29 cellular contexts compared by ENCODE assay signal in the genomic region with DNA sequence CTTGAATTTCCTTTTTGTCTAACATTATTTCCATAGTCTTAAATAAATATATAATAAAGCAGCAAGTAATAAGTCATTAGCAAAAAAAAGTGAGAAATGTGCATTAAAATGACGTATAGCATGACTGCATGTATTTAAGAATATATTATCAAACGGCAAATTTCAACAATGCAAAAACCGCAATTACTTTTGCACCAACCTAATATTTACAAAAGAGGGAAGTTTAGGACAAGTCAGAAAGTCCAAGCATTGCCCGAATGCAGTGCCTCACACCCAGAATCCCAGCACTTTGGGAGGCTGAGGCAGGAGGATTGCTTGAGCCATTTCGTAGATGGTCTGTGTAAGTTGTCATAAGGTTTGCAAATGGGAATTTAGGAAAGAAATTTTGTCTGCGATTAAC. TPM values are rescaled to one million over a fixed set of nuclear protein-coding genes. Genes with fewer than 3 reads are reported as not detected.
"Had no signal": no experiment of that assay in that cellular context is flagged by ENCODE, and none has a peak within 500 bp of the region (broad histone marks: within the 10 kb centered on the region; RNA-seq: fewer than 3 reads in every experiment).

No MANE protein-coding gene starts in this region.

- H3K9me3 ChIP-seq: ovary, psoas muscle, spleen, suprapubic skin, testis, tibial artery, transverse colon, upper lobe of right lung, uterus had no signal

- H3K27ac ChIP-seq: neural progenitor cell, ovary, parathyroid adenoma, psoas muscle, skin epidermis, spleen, suprapubic skin, testis, tibial artery, transverse colon, upper lobe of right lung, uterus had no signal

- H2AFZ ChIP-seq: neural progenitor cell, parathyroid adenoma had no signal

- H3K9ac ChIP-seq: neural progenitor cell, parathyroid adenoma had no signal

- H3K4me3 ChIP-seq: neural progenitor cell, ovary, psoas muscle, skin epidermis, smooth muscle cell, spleen, suprapubic skin, testis, tibial artery, transverse colon, upper lobe of right lung, uterus had no signal

- H3K27me3 ChIP-seq: neural progenitor cell, ovary, spleen, suprapubic skin, testis, transverse colon, upper lobe of right lung, uterus had no signal

- DNase-seq: natural killer cell; occipital lobe; ovary; posterior cingulate gyrus; psoas muscle; right cardiac atrium; spleen; stimulated activated CD4-positive, alpha-beta T cell treated with anti-CD3 and anti-CD28 coated beads, Interleukin-12 subunit alpha, Interleukin-12 subunit beta, amount 100 ng/mL, for 4 hours; stimulated activated CD4-positive, alpha-beta T cell treated with anti-CD3 and anti-CD28 coated beads, Interleukin-1b, Interleukin-23, amount 100 ng/mL, for 48 hours; stimulated activated CD4-positive, alpha-beta T cell treated with anti-CD3 and anti-CD28 coated beads, Interleukin-4, amount 100 ng/mL, for 1 hour; stimulated activated CD4-positive, alpha-beta T cell treated with anti-CD3 and anti-CD28 coated beads, Interleukin-4, amount 100 ng/mL, for 4 hours; stimulated activated CD8-positive, alpha-beta memory T cell treated with anti-CD3 and anti-CD28 coated beads, Interleukin-4, amount 100 ng/mL, for 48 hours; stimulated activated naive CD4-positive, alpha-beta T cell; stimulated activated naive CD8-positive, alpha-beta T cell treated with anti-CD3 and anti-CD28 coated beads, Interleukin-15, amount 100 ng/mL, for 72 hours; stimulated activated naive CD8-positive, alpha-beta T cell treated with anti-CD3 and anti-CD28 coated beads, Interleukin-15, Interleukin-2, amounts not matched to agents 100 U/mL and 50 U/mL, for 24 hours; substantia nigra; testis; tibial artery; transverse colon; upper lobe of right lung; uterus had no signal

- H3K79me2 ChIP-seq: parathyroid adenoma had no signal

- H3K4me2 ChIP-seq: neural progenitor cell, smooth muscle cell had no signal

- H3K4me1 ChIP-seq: parathyroid adenoma, psoas muscle, tibial artery, transverse colon, upper lobe of right lung, uterus had no signal

- H3K36me3 ChIP-seq: neural progenitor cell, ovary, spleen, suprapubic skin, tibial artery, transverse colon, upper lobe of right lung, uterus had no signal

- ATAC-seq: natural killer cell; psoas muscle; right cardiac atrium; sciatic nerve; stimulated activated memory B cell treated with anti-CD40 and anti-IgM and Interleukin-4, amounts not matched to agents 10 μg/mL and 1 μg/mL and 100 μg/mL, for 72 hours; stimulated activated naive CD8-positive, alpha-beta T cell treated with anti-CD3 and anti-CD28 coated beads, Interleukin-15, amount 100 ng/mL, for 72 hours; stimulated activated naive CD8-positive, alpha-beta T cell treated with anti-CD3 and anti-CD28 coated beads, Interleukin-15, Interleukin-2, amounts not matched to agents 100 U/mL and 50 U/mL, for 24 hours; upper lobe of right lung had no signal

RNA-seq across cellular contexts. Expression of a gene that starts 43.6 kb away (rescaled TPM):
- polyA plus RNA-seq: neural cell had no signal
